ENCODE assay signal across 2 cellular contexts in the genomic region with DNA sequence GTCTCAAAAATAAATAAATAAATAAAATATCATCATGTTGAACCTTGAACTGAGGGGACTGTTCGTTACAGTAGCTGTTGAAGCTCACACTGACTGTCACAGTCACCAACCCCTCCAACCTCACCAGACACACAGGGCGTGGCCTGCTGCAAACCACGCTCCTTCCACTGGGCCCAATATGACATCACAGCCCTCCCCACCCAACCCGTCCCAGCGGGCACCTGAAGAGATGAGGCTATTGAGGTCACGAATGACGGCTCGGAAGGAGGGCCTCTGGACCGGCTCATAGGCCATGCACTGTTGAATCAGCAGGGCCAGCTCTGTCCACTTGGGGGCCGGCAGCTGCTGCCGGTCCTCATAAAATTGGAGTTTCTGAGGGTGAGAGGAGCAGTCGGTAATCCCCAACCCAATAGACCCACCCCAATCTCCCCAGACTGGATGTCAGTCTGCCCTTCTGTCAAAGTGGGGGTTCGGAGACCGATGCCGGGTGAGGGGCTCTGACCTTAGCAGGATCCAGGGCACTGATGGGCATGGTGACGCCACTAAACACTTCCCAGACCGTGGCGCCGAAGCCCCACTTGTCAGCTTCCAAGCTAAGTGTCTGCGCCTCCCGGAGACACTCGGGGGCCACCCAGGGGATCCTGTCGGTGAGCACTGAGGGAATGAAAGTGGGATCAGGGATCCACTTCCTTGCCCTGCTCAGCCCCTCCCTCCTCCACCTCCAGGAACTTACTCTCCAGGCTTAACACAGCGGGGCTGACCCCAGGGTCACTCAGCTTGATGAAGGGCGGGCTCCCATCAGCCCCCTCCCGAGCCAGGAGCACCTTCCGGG.
A peak's percentile ranks its signal among the peaks of the same experiment; 100 is the strongest.
TF ChIP-seq lines count a peak whose summit lies in the region.

No MANE protein-coding gene starts in this region.

TF ChIP-seq in HepG2, 621 proteins besides CTCF, POLR2A, EP300 and RAD21:
- TF ChIP-seq RBAK (CRISPR knock-in tag; IDR thresholded peaks at IDR 0.05): peak; percentile 37; the same call in 1 of the 2 replicates
- no peak for TF ChIP-seq PAF1 (CRISPR knock-in tag; IDR thresholded peaks at IDR 0.05)
- TF ChIP-seq ZNF776 (CRISPR knock-in tag; IDR thresholded peaks at IDR 0.05): no peak
- TF ChIP-seq, protein P1, sequence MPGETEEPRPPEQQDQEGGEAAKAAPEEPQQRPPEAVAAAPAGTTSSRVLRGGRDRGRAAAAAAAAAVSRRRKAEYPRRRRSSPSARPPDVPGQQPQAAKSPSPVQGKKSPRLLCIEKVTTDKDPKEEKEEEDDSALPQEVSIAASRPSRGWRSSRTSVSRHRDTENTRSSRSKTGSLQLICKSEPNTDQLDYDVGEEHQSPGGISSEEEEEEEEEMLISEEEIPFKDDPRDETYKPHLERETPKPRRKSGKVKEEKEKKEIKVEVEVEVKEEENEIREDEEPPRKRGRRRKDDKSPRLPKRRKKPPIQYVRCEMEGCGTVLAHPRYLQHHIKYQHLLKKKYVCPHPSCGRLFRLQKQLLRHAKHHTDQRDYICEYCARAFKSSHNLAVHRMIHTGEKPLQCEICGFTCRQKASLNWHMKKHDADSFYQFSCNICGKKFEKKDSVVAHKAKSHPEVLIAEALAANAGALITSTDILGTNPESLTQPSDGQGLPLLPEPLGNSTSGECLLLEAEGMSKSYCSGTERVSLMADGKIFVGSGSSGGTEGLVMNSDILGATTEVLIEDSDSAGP (CRISPR knock-in tag; IDR thresholded peaks at IDR 0.05; ENCODE audit: borderline replicate concordance): no peak
- no peak for TF ChIP-seq ZNF567 (CRISPR knock-in tag; IDR thresholded peaks at IDR 0.05; ENCODE audit: borderline replicate concordance)
- peak; percentile 95 for TF ChIP-seq ZNF12 (CRISPR knock-in tag; IDR thresholded peaks at IDR 0.05)
- TF ChIP-seq POGZ (CRISPR knock-in tag; IDR thresholded peaks at IDR 0.05): no peak
- peak; percentile 33 for TF ChIP-seq RBM39 (IDR thresholded peaks at IDR 0.05; ENCODE audit: low read depth, low read length, poor library complexity, severe bottlenecking)

TF ChIP-seq in HEK293, 187 proteins besides CTCF, POLR2A, EP300 and RAD21:
- TF ChIP-seq ZNF561 (tag by site-specific recombination; IDR thresholded peaks at IDR 0.05; ENCODE audit: borderline replicate concordance) (no peak), ZSCAN16 (tag by site-specific recombination; IDR thresholded peaks at IDR 0.05) (no peak), ZNF354C (tag by site-specific recombination; IDR thresholded peaks at IDR 0.05; ENCODE audit: borderline replicate concordance, low read depth) (no peak), KLF1 (tag by site-specific recombination; IDR thresholded peaks at IDR 0.05) (0 out of 2 replicates have a peak, but pooled peaks have one; percentile 29), ZIC2 (tag by site-specific recombination; IDR thresholded peaks at IDR 0.05) (peak; percentile 14; the same call in 1 of the 2 replicates), SP3 (tag by site-specific recombination; IDR thresholded peaks at IDR 0.05) (no peak), ZBTB20 (tag by site-specific recombination; IDR thresholded peaks at IDR 0.05) (no peak), ZNF571 (tag by site-specific recombination; IDR thresholded peaks at IDR 0.05) (no peak), ZNF366 (tag by site-specific recombination; conservative IDR thresholded peaks at IDR 0.05) (no peak), HOXA7 (CRISPR knock-in tag; IDR thresholded peaks at IDR 0.05; ENCODE audit: borderline replicate concordance) (no peak)
- TF ChIP-seq, protein P2, sequence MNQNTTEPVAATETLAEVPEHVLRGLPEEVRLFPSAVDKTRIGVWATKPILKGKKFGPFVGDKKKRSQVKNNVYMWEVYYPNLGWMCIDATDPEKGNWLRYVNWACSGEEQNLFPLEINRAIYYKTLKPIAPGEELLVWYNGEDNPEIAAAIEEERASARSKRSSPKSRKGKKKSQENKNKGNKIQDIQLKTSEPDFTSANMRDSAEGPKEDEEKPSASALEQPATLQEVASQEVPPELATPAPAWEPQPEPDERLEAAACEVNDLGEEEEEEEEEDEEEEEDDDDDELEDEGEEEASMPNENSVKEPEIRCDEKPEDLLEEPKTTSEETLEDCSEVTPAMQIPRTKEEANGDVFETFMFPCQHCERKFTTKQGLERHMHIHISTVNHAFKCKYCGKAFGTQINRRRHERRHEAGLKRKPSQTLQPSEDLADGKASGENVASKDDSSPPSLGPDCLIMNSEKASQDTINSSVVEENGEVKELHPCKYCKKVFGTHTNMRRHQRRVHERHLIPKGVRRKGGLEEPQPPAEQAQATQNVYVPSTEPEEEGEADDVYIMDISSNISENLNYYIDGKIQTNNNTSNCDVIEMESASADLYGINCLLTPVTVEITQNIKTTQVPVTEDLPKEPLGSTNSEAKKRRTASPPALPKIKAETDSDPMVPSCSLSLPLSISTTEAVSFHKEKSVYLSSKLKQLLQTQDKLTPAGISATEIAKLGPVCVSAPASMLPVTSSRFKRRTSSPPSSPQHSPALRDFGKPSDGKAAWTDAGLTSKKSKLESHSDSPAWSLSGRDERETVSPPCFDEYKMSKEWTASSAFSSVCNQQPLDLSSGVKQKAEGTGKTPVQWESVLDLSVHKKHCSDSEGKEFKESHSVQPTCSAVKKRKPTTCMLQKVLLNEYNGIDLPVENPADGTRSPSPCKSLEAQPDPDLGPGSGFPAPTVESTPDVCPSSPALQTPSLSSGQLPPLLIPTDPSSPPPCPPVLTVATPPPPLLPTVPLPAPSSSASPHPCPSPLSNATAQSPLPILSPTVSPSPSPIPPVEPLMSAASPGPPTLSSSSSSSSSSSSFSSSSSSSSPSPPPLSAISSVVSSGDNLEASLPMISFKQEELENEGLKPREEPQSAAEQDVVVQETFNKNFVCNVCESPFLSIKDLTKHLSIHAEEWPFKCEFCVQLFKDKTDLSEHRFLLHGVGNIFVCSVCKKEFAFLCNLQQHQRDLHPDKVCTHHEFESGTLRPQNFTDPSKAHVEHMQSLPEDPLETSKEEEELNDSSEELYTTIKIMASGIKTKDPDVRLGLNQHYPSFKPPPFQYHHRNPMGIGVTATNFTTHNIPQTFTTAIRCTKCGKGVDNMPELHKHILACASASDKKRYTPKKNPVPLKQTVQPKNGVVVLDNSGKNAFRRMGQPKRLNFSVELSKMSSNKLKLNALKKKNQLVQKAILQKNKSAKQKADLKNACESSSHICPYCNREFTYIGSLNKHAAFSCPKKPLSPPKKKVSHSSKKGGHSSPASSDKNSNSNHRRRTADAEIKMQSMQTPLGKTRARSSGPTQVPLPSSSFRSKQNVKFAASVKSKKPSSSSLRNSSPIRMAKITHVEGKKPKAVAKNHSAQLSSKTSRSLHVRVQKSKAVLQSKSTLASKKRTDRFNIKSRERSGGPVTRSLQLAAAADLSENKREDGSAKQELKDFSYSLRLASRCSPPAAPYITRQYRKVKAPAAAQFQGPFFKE (tag by site-specific recombination; IDR thresholded peaks at IDR 0.05; ENCODE audit: borderline replicate concordance): no peak
- TF ChIP-seq, protein P3, sequence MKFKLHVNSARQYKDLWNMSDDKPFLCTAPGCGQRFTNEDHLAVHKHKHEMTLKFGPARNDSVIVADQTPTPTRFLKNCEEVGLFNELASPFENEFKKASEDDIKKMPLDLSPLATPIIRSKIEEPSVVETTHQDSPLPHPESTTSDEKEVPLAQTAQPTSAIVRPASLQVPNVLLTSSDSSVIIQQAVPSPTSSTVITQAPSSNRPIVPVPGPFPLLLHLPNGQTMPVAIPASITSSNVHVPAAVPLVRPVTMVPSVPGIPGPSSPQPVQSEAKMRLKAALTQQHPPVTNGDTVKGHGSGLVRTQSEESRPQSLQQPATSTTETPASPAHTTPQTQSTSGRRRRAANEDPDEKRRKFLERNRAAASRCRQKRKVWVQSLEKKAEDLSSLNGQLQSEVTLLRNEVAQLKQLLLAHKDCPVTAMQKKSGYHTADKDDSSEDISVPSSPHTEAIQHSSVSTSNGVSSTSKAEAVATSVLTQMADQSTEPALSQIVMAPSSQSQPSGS (tag by site-specific recombination; IDR thresholded peaks at IDR 0.05; ENCODE audit: low read depth): no peak
- TF ChIP-seq, protein P4, sequence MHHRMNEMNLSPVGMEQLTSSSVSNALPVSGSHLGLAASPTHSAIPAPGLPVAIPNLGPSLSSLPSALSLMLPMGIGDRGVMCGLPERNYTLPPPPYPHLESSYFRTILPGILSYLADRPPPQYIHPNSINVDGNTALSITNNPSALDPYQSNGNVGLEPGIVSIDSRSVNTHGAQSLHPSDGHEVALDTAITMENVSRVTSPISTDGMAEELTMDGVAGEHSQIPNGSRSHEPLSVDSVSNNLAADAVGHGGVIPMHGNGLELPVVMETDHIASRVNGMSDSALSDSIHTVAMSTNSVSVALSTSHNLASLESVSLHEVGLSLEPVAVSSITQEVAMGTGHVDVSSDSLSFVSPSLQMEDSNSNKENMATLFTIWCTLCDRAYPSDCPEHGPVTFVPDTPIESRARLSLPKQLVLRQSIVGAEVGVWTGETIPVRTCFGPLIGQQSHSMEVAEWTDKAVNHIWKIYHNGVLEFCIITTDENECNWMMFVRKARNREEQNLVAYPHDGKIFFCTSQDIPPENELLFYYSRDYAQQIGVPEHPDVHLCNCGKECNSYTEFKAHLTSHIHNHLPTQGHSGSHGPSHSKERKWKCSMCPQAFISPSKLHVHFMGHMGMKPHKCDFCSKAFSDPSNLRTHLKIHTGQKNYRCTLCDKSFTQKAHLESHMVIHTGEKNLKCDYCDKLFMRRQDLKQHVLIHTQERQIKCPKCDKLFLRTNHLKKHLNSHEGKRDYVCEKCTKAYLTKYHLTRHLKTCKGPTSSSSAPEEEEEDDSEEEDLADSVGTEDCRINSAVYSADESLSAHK (tag by site-specific recombination; IDR thresholded peaks at IDR 0.05): no peak
- TF ChIP-seq, protein P5, sequence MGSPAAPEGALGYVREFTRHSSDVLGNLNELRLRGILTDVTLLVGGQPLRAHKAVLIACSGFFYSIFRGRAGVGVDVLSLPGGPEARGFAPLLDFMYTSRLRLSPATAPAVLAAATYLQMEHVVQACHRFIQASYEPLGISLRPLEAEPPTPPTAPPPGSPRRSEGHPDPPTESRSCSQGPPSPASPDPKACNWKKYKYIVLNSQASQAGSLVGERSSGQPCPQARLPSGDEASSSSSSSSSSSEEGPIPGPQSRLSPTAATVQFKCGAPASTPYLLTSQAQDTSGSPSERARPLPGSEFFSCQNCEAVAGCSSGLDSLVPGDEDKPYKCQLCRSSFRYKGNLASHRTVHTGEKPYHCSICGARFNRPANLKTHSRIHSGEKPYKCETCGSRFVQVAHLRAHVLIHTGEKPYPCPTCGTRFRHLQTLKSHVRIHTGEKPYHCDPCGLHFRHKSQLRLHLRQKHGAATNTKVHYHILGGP (tag by site-specific recombination; IDR thresholded peaks at IDR 0.05): no peak
- TF ChIP-seq, protein P6, sequence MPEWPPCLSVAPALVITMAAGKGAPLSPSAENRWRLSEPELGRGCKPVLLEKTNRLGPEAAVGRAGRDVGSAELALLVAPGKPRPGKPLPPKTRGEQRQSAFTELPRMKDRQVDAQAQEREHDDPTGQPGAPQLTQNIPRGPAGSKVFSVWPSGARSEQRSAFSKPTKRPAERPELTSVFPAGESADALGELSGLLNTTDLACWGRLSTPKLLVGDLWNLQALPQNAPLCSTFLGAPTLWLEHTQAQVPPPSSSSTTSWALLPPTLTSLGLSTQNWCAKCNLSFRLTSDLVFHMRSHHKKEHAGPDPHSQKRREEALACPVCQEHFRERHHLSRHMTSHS (tag by site-specific recombination; IDR thresholded peaks at IDR 0.05): no peak
- TF ChIP-seq, protein P7, sequence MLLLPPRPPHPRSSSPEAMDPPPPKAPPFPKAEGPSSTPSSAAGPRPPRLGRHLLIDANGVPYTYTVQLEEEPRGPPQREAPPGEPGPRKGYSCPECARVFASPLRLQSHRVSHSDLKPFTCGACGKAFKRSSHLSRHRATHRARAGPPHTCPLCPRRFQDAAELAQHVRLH (tag by site-specific recombination; IDR thresholded peaks at IDR 0.05): no peak
TF ChIP-seq in HEK293: peak in this region for 2.
